ENCODE assay signal across 19 cellular contexts in genomic region chr10:3901370-3901769, GRCh38.
DNase-seq lines count a peak whose midpoint lies in the region; ATAC-seq, FAIRE-seq and TF ChIP-seq lines count a peak whose summit lies in the region.
"Had no signal": no experiment of that assay in that cellular context is flagged by ENCODE, and none has a peak within 500 bp of the region (broad histone marks: within the 10 kb centered on the region; RNA-seq: fewer than 3 reads in every experiment).

No MANE protein-coding gene starts in this region.

- RAD21 ChIA-PET in GM12878 (lab: Charles Lee; ENCODE audit: unreplicated experiment), result interaction anchor here (0.6 to 5.9 kb wide), 11 partner anchors 9 to 140 kb away, joined by 3 to 62 read pairs (median 9); partner anchors contain the start of gene KLF6

- DNase-seq in activated naive CD4-positive, alpha-beta T cell treated with anti-CD3 and anti-CD28 coated beads for 36 hours, result peak; percentile 30
- no peak for DNase-seq in activated naive CD4-positive, alpha-beta T cell treated with anti-CD3 and anti-CD28 coated beads, Interleukin-2, amount 50 U/mL, for 16 hours
- DNase-seq in MM.1S (no peak), GM12878 (ENCODE audit: low read depth, low spot score) (no peak), SKM-1 treated with dmso at 0.1 percent for 144 hours (lab: John Stamatoyannopoulos, UW; ENCODE audit: unreplicated experiment) (no peak), thyroid gland (no peak)
- DNase-seq in stimulated activated effector memory CD8-positive, alpha-beta T cell treated with anti-CD3 and anti-CD28 coated beads, Interleukin-12 subunit alpha, Interleukin-12 subunit beta, amount 100 ng/mL, for 72 hours (ENCODE audit: low spot score in 2 of 2), result no peak
- DNase-seq in naive thymus-derived CD4-positive, alpha-beta T cell, result no peak
- DNase-seq: activated CD4-positive, alpha-beta T cell treated with anti-CD3 and anti-CD28 coated beads for 1 hour; cerebellar nuclear complex; gastrocnemius medialis; HFFc6; islet precursor cell; NCI-H1048; NCI-H187; NCI-H748 treated with DMSO at 0.1 percent for 48 hours had no signal

- no peak overlapping the region for H3K4me3 ChIP-seq in MM.1S (ENCODE audit: low read length)
- H3K4me3 ChIP-seq in GM12878, result no peak overlapping the region
- H3K4me3 ChIP-seq in thyroid gland (replicated peaks in 1 of 3), result no peak overlapping the region
- H3K4me3 ChIP-seq in naive thymus-derived CD4-positive, alpha-beta T cell (ENCODE audit: low read length), result no peak overlapping the region
- H3K4me3 ChIP-seq: gastrocnemius medialis, thoracic aorta had no signal

- H3K4me3 Mint-ChIP-seq in activated naive CD4-positive, alpha-beta T cell treated with anti-CD3 and anti-CD28 coated beads for 36 hours, result no peak overlapping the region
- H3K4me3 Mint-ChIP-seq in stimulated activated effector memory CD8-positive, alpha-beta T cell treated with anti-CD3 and anti-CD28 coated beads, Interleukin-12 subunit alpha, Interleukin-12 subunit beta, amount 100 ng/mL, for 72 hours, result peak overlapping the region; percentile 21
- H3K4me3 Mint-ChIP-seq in naive thymus-derived CD4-positive, alpha-beta T cell, result peak overlapping the region in 1 of 10 donors; percentile 6
- H3K4me3 Mint-ChIP-seq: HFFc6 had no signal

- peak; percentile 2; the same call in 2 of the 3 replicates for ATAC-seq in GM12878
- peak; percentile 49 for ATAC-seq in stimulated activated effector memory CD8-positive, alpha-beta T cell treated with anti-CD3 and anti-CD28 coated beads, Interleukin-12 subunit alpha, Interleukin-12 subunit beta, amount 100 ng/mL, for 72 hours
- ATAC-seq in naive thymus-derived CD4-positive, alpha-beta T cell, result no peak
- ATAC-seq: esophagus mucosa had no signal

- H3K4me2 ChIP-seq in MM.1S (ENCODE audit: low read depth, low read length), result no peak overlapping the region
- H3K4me2 ChIP-seq in GM12878 (ENCODE audit: control insufficient read depth, insufficient read depth), result no peak overlapping the region

- 0 out of 2 replicates have a peak overlapping the region, but pooled peaks have one; percentile 84 for H3K27ac ChIP-seq in MM.1S (ENCODE audit: low read length)
- H3K27ac ChIP-seq in GM12878 (ENCODE audit: control insufficient read depth, insufficient read depth), result peak overlapping the region; percentile 56
- H3K27ac ChIP-seq in thyroid gland, result no peak overlapping the region
- H3K27ac ChIP-seq in naive thymus-derived CD4-positive, alpha-beta T cell (ENCODE audit: low read depth, low read length), result no peak overlapping the region
- H3K27ac ChIP-seq: gastrocnemius medialis, thoracic aorta had no signal

- H2AFZ ChIP-seq in MM.1S (ENCODE audit: low read length) (no peak overlapping the region), GM12878 (ENCODE audit: control insufficient read depth, low read depth, low read length) (no peak overlapping the region; the same call in 1 of the 2 replicates)

- BruUV-seq in GM12878 (replicated peaks; lab: Mats Ljungman, UMichigan), result no TSS peak

- in situ Hi-C loops in GM12878 (cut with MboI), result no loop called here

- H3K4me1 ChIP-seq in MM.1S (ENCODE audit: low read length) (peaks cover 15% of the 10 kb centered on the region), GM12878 (ENCODE audit: control insufficient read depth, insufficient read depth, low read length) (peaks cover 25% of the 10 kb centered on the region), thyroid gland (peaks cover 0 to 14% of the 10 kb centered on the region in 2 donors)
- peaks cover 0 to 16% of the 10 kb centered on the region in 2 donors for H3K4me1 ChIP-seq in naive thymus-derived CD4-positive, alpha-beta T cell (ENCODE audit: control insufficient read depth in 2 of 2, insufficient read depth in 2 of 2, low read length in 2 of 2)
- H3K4me1 ChIP-seq: gastrocnemius medialis had no signal

- no peak for TF ChIP-seq EP300 in GM12878 (IDR thresholded peaks at IDR 0.05; ENCODE audit: borderline replicate concordance in 1 of 2, control insufficient read depth in 1 of 2, low read depth in 2 of 2, low read length in 2 of 2)

- H3K27ac Mint-ChIP-seq in activated naive CD4-positive, alpha-beta T cell treated with anti-CD3 and anti-CD28 coated beads for 36 hours, result no peak overlapping the region
- H3K27ac Mint-ChIP-seq in stimulated activated effector memory CD8-positive, alpha-beta T cell treated with anti-CD3 and anti-CD28 coated beads, Interleukin-12 subunit alpha, Interleukin-12 subunit beta, amount 100 ng/mL, for 72 hours, result peak overlapping the region; percentile 85
- H3K27ac Mint-ChIP-seq in naive thymus-derived CD4-positive, alpha-beta T cell, result peak overlapping the region in 2 of 9 donors; percentile 6 to 61
- H3K27ac Mint-ChIP-seq: HFFc6, progenitor cell of endocrine pancreas had no signal

- no peaks in the 10 kb centered on the region for H4K20me1 ChIP-seq in MM.1S (ENCODE audit: insufficient read depth, low read length)
- H4K20me1 ChIP-seq in GM12878 (ENCODE audit: control insufficient read depth, insufficient read depth), result no peaks in the 10 kb centered on the region

- SMC1A ChIA-PET in GM12878 (lab: Charles Lee; ENCODE audit: uncharacterized antibody, unreplicated experiment), result interaction anchor here (0.6 to 6.6 kb wide), 17 partner anchors 12 to 656 kb away, joined by 3 to 72 read pairs (median 3); partner anchors contain the start of gene KLF6

- H3K4me1 Mint-ChIP-seq in activated naive CD4-positive, alpha-beta T cell treated with anti-CD3 and anti-CD28 coated beads for 36 hours (ENCODE audit: low read depth), result peaks cover 19% of the 10 kb centered on the region
- peaks cover 51% of the 10 kb centered on the region for H3K4me1 Mint-ChIP-seq in stimulated activated effector memory CD8-positive, alpha-beta T cell treated with anti-CD3 and anti-CD28 coated beads, Interleukin-12 subunit alpha, Interleukin-12 subunit beta, amount 100 ng/mL, for 72 hours
- peaks cover 0 to 30% (median 4%) of the 10 kb centered on the region in 7 donors for H3K4me1 Mint-ChIP-seq in naive thymus-derived CD4-positive, alpha-beta T cell

- H3K79me2 ChIP-seq in MM.1S (ENCODE audit: low read length), result no peaks in the 10 kb centered on the region
- no peaks in the 10 kb centered on the region for H3K79me2 ChIP-seq in GM12878 (ENCODE audit: control insufficient read depth, insufficient read depth, low read length)

- peaks cover 1% of the 10 kb centered on the region for H3K36me3 Mint-ChIP-seq in activated naive CD4-positive, alpha-beta T cell treated with anti-CD3 and anti-CD28 coated beads for 36 hours (ENCODE audit: low read depth)
- no peaks in the 10 kb centered on the region for H3K36me3 Mint-ChIP-seq in stimulated activated effector memory CD8-positive, alpha-beta T cell treated with anti-CD3 and anti-CD28 coated beads, Interleukin-12 subunit alpha, Interleukin-12 subunit beta, amount 100 ng/mL, for 72 hours
- peaks cover 0 to 13% (median 0%) of the 10 kb centered on the region in 5 donors for H3K36me3 Mint-ChIP-seq in naive thymus-derived CD4-positive, alpha-beta T cell

- TF ChIP-seq POLR2A in GM12878 (IDR thresholded peaks at IDR 0.05; ENCODE audit: low read depth, low read length) (no peak), thyroid gland (IDR thresholded peaks at IDR 0.05) (no peak)

- H3K27me3 ChIP-seq in MM.1S (replicated peaks; ENCODE audit: insufficient read depth, low read length) (no peaks in the 10 kb centered on the region), GM12878 (replicated peaks in 1 of 2; ENCODE audit: control insufficient read depth in 2 of 2, insufficient read depth in 2 of 2, low read length in 1 of 2) (no peaks in the 10 kb centered on the region), thyroid gland (no peaks in the 10 kb centered on the region)
- no peaks in the 10 kb centered on the region for H3K27me3 ChIP-seq in naive thymus-derived CD4-positive, alpha-beta T cell (ENCODE audit: control insufficient read depth in 2 of 2, insufficient read depth in 2 of 2, low read length in 2 of 2)
- H3K27me3 ChIP-seq: gastrocnemius medialis had no signal

- 50% methylated on average over 2 of the region's 2 CpGs for WGBS in GM12878 (ENCODE audit: insufficient coverage, insufficient replicate concordance, low lambda C conversion rate, missing lambda C conversion rate)
- WGBS in thyroid gland, 2 donors, result 82 to 87% methylated on average over 2 of the region's 2 CpGs

- no peaks in the 10 kb centered on the region for H3K27me3 Mint-ChIP-seq in activated naive CD4-positive, alpha-beta T cell treated with anti-CD3 and anti-CD28 coated beads for 36 hours (ENCODE audit: low read depth)
- no peaks in the 10 kb centered on the region for H3K27me3 Mint-ChIP-seq in naive thymus-derived CD4-positive, alpha-beta T cell
- H3K27me3 Mint-ChIP-seq: progenitor cell of endocrine pancreas had no signal

- no peaks in the 10 kb centered on the region for H3K9me3 ChIP-seq in MM.1S (replicated peaks; ENCODE audit: insufficient read depth, low read length)
- no peaks in the 10 kb centered on the region; the same call in 2 of the 3 replicates for H3K9me3 ChIP-seq in GM12878 (replicated peaks; ENCODE audit: control insufficient read depth, insufficient read depth, low read length)
- no peaks in the 10 kb centered on the region for H3K9me3 ChIP-seq in thyroid gland
- no peaks in the 10 kb centered on the region for H3K9me3 ChIP-seq in naive thymus-derived CD4-positive, alpha-beta T cell (ENCODE audit: control insufficient read depth in 2 of 3, low read length in 3 of 3)
- H3K9me3 ChIP-seq: gastrocnemius medialis, thoracic aorta had no signal

- intact Hi-C loops in activated naive CD4-positive, alpha-beta T cell treated with anti-CD3 and anti-CD28 coated beads for 36 hours (cut with micrococcal nuclease), result loop anchor here (1.0 kb wide), 1 partner anchor 34 kb away; no protein-coding TSS in a partner anchor
- intact Hi-C loops in GM12878 (cut with micrococcal nuclease; ENCODE audit: unreplicated experiment) (no loop called here), thyroid gland (cut with DNase I) (no loop called here)
- intact Hi-C loops in naive thymus-derived CD4-positive, alpha-beta T cell (cut with micrococcal nuclease), result no loop called here

- no peaks in the 10 kb centered on the region for H3K9me2 ChIP-seq in MM.1S (replicated peaks; ENCODE audit: insufficient read depth, low read length)

- no peak for TF ChIP-seq CTCF in MM.1S (IDR thresholded peaks at IDR 0.05; ENCODE audit: low read length)
- no peak for TF ChIP-seq CTCF in GM12878 (IDR thresholded peaks at IDR 0.05 in 2 of 3, conservative IDR thresholded peaks at IDR 0.05 in 1 of 3; ENCODE audit: control insufficient read depth in 2 of 3, extremely low read depth in 1 of 3, insufficient read depth in 1 of 3, low read depth in 3 of 3, low read length in 3 of 3)
- no peak for TF ChIP-seq CTCF in thyroid gland (IDR thresholded peaks at IDR 0.05)

- no peak for FAIRE-seq in GM12878 (lab: Jason Lieb, UNC)

- H3K36me3 ChIP-seq in MM.1S (replicated peaks; ENCODE audit: insufficient read depth, low read length), result no peaks in the 10 kb centered on the region
- H3K36me3 ChIP-seq in GM12878 (ENCODE audit: control insufficient read depth in 2 of 2, insufficient read depth in 2 of 2, low read length in 1 of 2), result no peaks in the 10 kb centered on the region
- no peaks in the 10 kb centered on the region for H3K36me3 ChIP-seq in thyroid gland
- no peaks in the 10 kb centered on the region for H3K36me3 ChIP-seq in naive thymus-derived CD4-positive, alpha-beta T cell (ENCODE audit: control insufficient read depth in 2 of 3, insufficient read depth in 3 of 3, low read length in 3 of 3)
- H3K36me3 ChIP-seq: gastrocnemius medialis, thoracic aorta had no signal

- POLR2A ChIA-PET in GM12878 (lab: Charles Lee), result interaction anchor here (1.5 to 2.2 kb wide), 5 partner anchors 8 to 119 kb away, joined by 4 to 12 read pairs (median 7); partner anchors contain the start of gene KLF6
- POLR2A ChIA-PET in naive thymus-derived CD4-positive, alpha-beta T cell (lab: Charles Lee), result interaction anchor here (0.6 to 2.1 kb wide), 2 partner anchors 116 to 124 kb away, joined by 3 to 4 read pairs; partner anchors contain the start of gene KLF6

- no peak overlapping the region for H3K9ac ChIP-seq in MM.1S (ENCODE audit: low read length)
- no peak overlapping the region for H3K9ac ChIP-seq in GM12878 (ENCODE audit: control insufficient read depth, insufficient read depth, low read length)

- TF ChIP-seq RAD21 in GM12878 (IDR thresholded peaks at IDR 0.05; ENCODE audit: insufficient read depth, low read depth, low read length), result no peak

- no peaks in the 10 kb centered on the region for H3F3A ChIP-seq in MM.1S (ENCODE audit: insufficient read depth, low read length)

- no peaks in the 10 kb centered on the region for H3K9me3 Mint-ChIP-seq in activated naive CD4-positive, alpha-beta T cell treated with anti-CD3 and anti-CD28 coated beads for 36 hours
- no peaks in the 10 kb centered on the region for H3K9me3 Mint-ChIP-seq in stimulated activated effector memory CD8-positive, alpha-beta T cell treated with anti-CD3 and anti-CD28 coated beads, Interleukin-12 subunit alpha, Interleukin-12 subunit beta, amount 100 ng/mL, for 72 hours
- H3K9me3 Mint-ChIP-seq in naive thymus-derived CD4-positive, alpha-beta T cell, result peaks cover 0 to 12% (median 0%) of the 10 kb centered on the region in 11 donors
- H3K9me3 Mint-ChIP-seq: HFFc6 had no signal

- CTCF ChIA-PET in activated naive CD4-positive, alpha-beta T cell treated with anti-CD3 and anti-CD28 coated beads for 36 hours (lab: Charles Lee), result no interaction called here
- CTCF ChIA-PET in GM12878 (lab: Yijun Ruan, JAX), result interaction anchor here (0.6 to 1.4 kb wide), 11 partner anchors 8 to 152 kb away, joined by 3 to 6 read pairs (median 3); no protein-coding TSS in a partner anchor
- CTCF ChIA-PET in naive thymus-derived CD4-positive, alpha-beta T cell (lab: Charles Lee), result interaction anchor here (0.8 kb wide), 1 partner anchor 947 kb away, joined by 3 read pairs; no protein-coding TSS in a partner anchor

Comparison
In these comparisons a context has a peak if more than half of its experiments do, and no peak if none do; other contexts are left out.
1. H3K27ac ChIP-seq: peak in MM.1S (single experiment) and GM12878 (single experiment); none in thyroid gland (0 of 3) and naive thymus-derived CD4-positive, alpha-beta T cell (single experiment).